ENCODE assay signal across 8 cellular contexts in genomic region chr5:150461231-150461630, GRCh38. TPM values are rescaled to one million over a fixed set of nuclear protein-coding genes. Genes with fewer than 3 reads are reported as not detected.
DNase-seq lines count a peak whose midpoint lies in the region; ATAC-seq, FAIRE-seq and TF ChIP-seq lines count a peak whose summit lies in the region.

No MANE protein-coding gene starts in this region.

- in situ Hi-C loops in G401 (cut with HindIII; ENCODE audit: low sequenced_read_pairs): no loop called here

- H3K27ac ChIP-seq in HEK293 (ENCODE audit: extremely low read depth, low read depth, low read length): no peak overlapping the region
- no peak overlapping the region for H3K27ac ChIP-seq in kidney (ENCODE audit: low read depth in 2 of 2, low read length in 2 of 2)

- POLR2A ChIA-PET in HEK293 (lab: Yijun Ruan, JAX): no interaction called here

- no peak overlapping the region for H3K4me3 ChIP-seq in HEK293 (ENCODE audit: low read depth, low read length)
- no peak overlapping the region for H3K4me3 ChIP-seq in kidney (ENCODE audit: low read length in 2 of 2)

- DNase-seq in NAMALWA (ENCODE audit: low spot score): peak; percentile 82
- peak; percentile 41 to 47 for DNase-seq in left colon
- DNase-seq in kidney: no peak
- no peak for DNase-seq in NCI-H187 treated with DMSO at 0.1 percent for 48 hours (lab: John Stamatoyannopoulos, UW)
- DNase-seq in NCI-H1930 (lab: John Stamatoyannopoulos, UW): no peak
- DNase-seq in G401 (ENCODE audit: low spot score): no peak

- H3K36me3 ChIP-seq in HEK293 (ENCODE audit: control insufficient read depth in 2 of 2, insufficient read depth in 1 of 2, low read length in 2 of 2) (no peaks in the 10 kb centered on the region), kidney (ENCODE audit: control insufficient read depth in 1 of 2, insufficient read depth in 2 of 2, low read length in 2 of 2) (no peaks in the 10 kb centered on the region)

- TF ChIP-seq CTCF in HEK293 (tag by site-specific recombination; IDR thresholded peaks at IDR 0.05) (no peak), kidney (IDR thresholded peaks at IDR 0.05; ENCODE audit: borderline replicate concordance, extremely low read depth, insufficient read depth) (no peak)

- H3K4me1 ChIP-seq in HEK293 (ENCODE audit: control insufficient read depth, insufficient read depth, low read length) (peaks cover 8% of the 10 kb centered on the region), kidney (ENCODE audit: control insufficient read depth in 1 of 2, insufficient read depth in 1 of 2, low read depth in 1 of 2, low read length in 2 of 2) (no peaks in the 10 kb centered on the region)

- intact Hi-C loops in left colon (cut with DNase I, micrococcal nuclease) (loop anchor here (5.0 to 10.0 kb wide), 3 partner anchors 66 to 194 kb away; no protein-coding TSS in a partner anchor), kidney (cut with DNase I) (loop anchor here (5.0 kb wide), 1 partner anchor 86 kb away; no protein-coding TSS in a partner anchor)

- no peak for FAIRE-seq in kidney (lab: Jason Lieb, UNC)

- H3K9me3 ChIP-seq in HEK293 (ENCODE audit: control insufficient read depth, insufficient read depth, low read depth, low read length) (no peaks in the 10 kb centered on the region), kidney (ENCODE audit: control insufficient read depth in 1 of 2, low read length in 2 of 2) (no peaks in the 10 kb centered on the region)

- ATAC-seq in GM18867 (IDR thresholded peaks at IDR 0.05; ENCODE audit: unreplicated experiment) (peak; percentile 88), left colon (no peak)

- no peak overlapping the region for H3K9ac ChIP-seq in kidney (ENCODE audit: low read length in 2 of 2)

- CTCF ChIA-PET in HEK293 (lab: Yijun Ruan, JAX): interaction anchor here (0.6 to 6.3 kb wide), 6 partner anchors 11 to 385 kb away, joined by 3 to 64 read pairs (median 18); partner anchors contain the start of gene IRGM

TF ChIP-seq in HEK293, 187 proteins besides CTCF, POLR2A, EP300 and RAD21:
- TF ChIP-seq SP7 (tag by site-specific recombination; IDR thresholded peaks at IDR 0.05) (0 out of 2 replicates have a peak, but pooled peaks have one; percentile 22), GLIS1 (tag by site-specific recombination; IDR thresholded peaks at IDR 0.05) (peak; percentile 94), ZNF266 (tag by site-specific recombination; IDR thresholded peaks at IDR 0.05; ENCODE audit: low read depth) (no peak), GLIS2 (tag by site-specific recombination; IDR thresholded peaks at IDR 0.05) (peak; percentile 30; the same call in 1 of the 2 replicates), SCRT1 (tag by site-specific recombination; IDR thresholded peaks at IDR 0.05; ENCODE audit: borderline replicate concordance) (no peak), ZBTB10 (tag by site-specific recombination; IDR thresholded peaks at IDR 0.05) (no peak), ZBTB48 (tag by site-specific recombination; IDR thresholded peaks at IDR 0.05) (peak; percentile 28; the same call in 1 of the 2 replicates), ZNF398 (tag by site-specific recombination; IDR thresholded peaks at IDR 0.05) (peak; percentile 23; the same call in 1 of the 2 replicates), ZNF292 (tag by site-specific recombination; IDR thresholded peaks at IDR 0.05; ENCODE audit: borderline replicate concordance, low read depth) (no peak), ZNF449 (tag by site-specific recombination; IDR thresholded peaks at IDR 0.05) (no peak), IKZF3 (tag by site-specific recombination; IDR thresholded peaks at IDR 0.05) (0 out of 2 replicates have a peak, but pooled peaks have one; percentile 32), ZNF423 (tag by site-specific recombination; IDR thresholded peaks at IDR 0.05) (peak; percentile 77), ZIC2 (tag by site-specific recombination; IDR thresholded peaks at IDR 0.05) (peak; percentile 99), ZBTB17 (tag by site-specific recombination; IDR thresholded peaks at IDR 0.05) (peak; percentile 36; the same call in 1 of the 2 replicates)

RNA-seq across cellular contexts. Expression of gene RPS14, which starts 11.7 kb away (rescaled TPM):
- total RNA-seq in left colon (1,000 to 10,000 TPM; 1,685 to 1,991 TPM), kidney (1,504 TPM)
- 1,994 TPM for polyA plus RNA-seq in kidney (ENCODE audit: insufficient read depth, low read depth, low replicate concordance)
- total RNA-seq in G401 (2014; rRNA removed; shearing (Covaris generic)): 3,973 and 5,195 TPM in 2 replicates

RNA-seq across cellular contexts. Expression of gene NDST1, which starts 46.7 kb away (rescaled TPM):
- total RNA-seq in left colon (10 to 100 TPM; 63.5 to 73.9 TPM), kidney (60.7 TPM)
- 11.7 TPM for polyA plus RNA-seq in kidney (ENCODE audit: insufficient read depth, low read depth, low replicate concordance)
- total RNA-seq in G401 (2014; rRNA removed; shearing (Covaris generic)): 68.1 and 76.0 TPM in 2 replicates

RNA-seq across cellular contexts. Expression of gene CD74, which starts 48.5 kb away (rescaled TPM):
- total RNA-seq in left colon (100 to 1,000 TPM; 132 to 435 TPM), kidney (2,003 TPM)
- 1,887 TPM for polyA plus RNA-seq in kidney (ENCODE audit: insufficient read depth, low read depth, low replicate concordance)
- total RNA-seq in G401 (2014; rRNA removed; shearing (Covaris generic)): 118 and 123 TPM in 2 replicates

Comparison
In these comparisons a context has a peak if more than half of its experiments do, and no peak if none do; other contexts are left out.
1. DNase-seq: peak in NAMALWA (single experiment) and left colon (2 of 2); none in kidney (single experiment), NCI-H187 treated with DMSO at 0.1 percent for 48 hours (single experiment), NCI-H1930 (0 of 2) and G401 (single experiment).